Comparison of ENCODE assay signal across 8 cellular contexts in the genomic region with DNA sequence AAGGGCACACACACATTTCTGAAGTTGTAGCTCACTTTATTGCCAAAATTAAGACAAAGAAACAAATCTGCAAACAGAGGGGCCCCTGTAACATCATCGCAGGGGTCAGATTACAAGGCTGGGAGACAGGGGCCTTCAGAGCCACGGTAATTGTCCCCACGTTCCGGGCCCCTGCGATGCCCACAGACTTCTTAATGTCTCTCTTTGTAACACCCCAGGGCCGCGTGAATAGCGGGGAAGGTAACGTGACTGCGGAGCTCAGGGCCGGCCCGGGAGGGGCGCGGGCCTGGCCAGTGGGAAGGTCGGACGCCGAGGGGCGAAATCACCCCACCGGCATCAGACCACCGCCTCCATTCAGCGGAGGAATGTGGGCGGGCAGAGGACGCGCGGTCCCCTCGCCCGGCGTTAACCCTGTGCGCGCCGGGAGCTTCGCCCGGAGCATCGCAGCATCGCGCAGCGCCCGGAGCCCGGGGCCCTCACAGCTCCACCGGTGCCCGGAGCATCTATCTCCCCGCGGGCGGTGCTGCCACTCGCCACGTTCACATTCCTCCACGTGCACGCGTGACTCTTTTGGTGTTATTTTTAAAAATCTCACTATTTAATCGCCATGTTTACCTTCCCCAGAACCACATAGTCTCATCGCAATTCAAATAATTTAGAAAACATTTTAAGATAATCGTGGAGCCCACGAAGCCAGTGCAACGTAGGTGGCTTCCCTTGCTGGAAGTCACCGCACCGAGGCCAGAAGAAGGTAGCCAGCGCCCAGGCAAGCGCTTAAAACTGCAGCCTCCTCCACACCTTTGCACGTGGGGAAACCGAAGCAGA. TPM values are rescaled to one million over a fixed set of nuclear protein-coding genes. Genes with fewer than 3 reads are reported as not detected.
A peak's percentile ranks its signal among the peaks of the same experiment; 100 is the strongest.
DNase-seq lines count a peak whose midpoint lies in the region; ATAC-seq and TF ChIP-seq lines count a peak whose summit lies in the region.

No MANE protein-coding gene starts in this region.

- no peak for TF ChIP-seq CTCF in NB4 (IDR thresholded peaks at IDR 0.05; ENCODE audit: low read depth, low read length)
- no peak for TF ChIP-seq CTCF in omental fat pad (IDR thresholded peaks at IDR 0.05)

- TF ChIP-seq POLR2A in NB4 (IDR thresholded peaks at IDR 0.05; ENCODE audit: extremely low read depth, insufficient read length): no peak

- H3K4me1 Mint-ChIP-seq in activated naive CD4-positive, alpha-beta T cell treated with anti-CD3 and anti-CD28 coated beads, Interleukin-2, amount 50 U/mL, for 24 hours: peaks cover 11% of the 10 kb centered on the region

- peak overlapping the region; percentile 56 for H3K27ac Mint-ChIP-seq in activated naive CD4-positive, alpha-beta T cell treated with anti-CD3 and anti-CD28 coated beads, Interleukin-2, amount 50 U/mL, for 24 hours

- ATAC-seq in omental fat pad (ENCODE audit: low FRiP score): peak; percentile 76
- ATAC-seq in HG02970 (IDR thresholded peaks at IDR 0.05; ENCODE audit: low FRiP score, unreplicated experiment): no peak
- ATAC-seq in HG03025 (IDR thresholded peaks at IDR 0.05; ENCODE audit: low FRiP score, unreplicated experiment): no peak
- no peak for ATAC-seq in HG02870 (IDR thresholded peaks at IDR 0.05; ENCODE audit: unreplicated experiment)

- DNase-seq in ELF-1 (ENCODE audit: low read depth, low spot score) (peak; percentile 96), NB4 (ENCODE audit: low read depth) (peak; percentile 70), head of caudate nucleus (peak in 39 of 42 donors; percentile 24 to 70 (median 47)), omental fat pad (ENCODE audit: low spot score) (no peak)

- H3K4me3 ChIP-seq in NB4 (ENCODE audit: low read depth, low read length): peak overlapping the region; percentile 50

- H3K4me3 Mint-ChIP-seq in activated naive CD4-positive, alpha-beta T cell treated with anti-CD3 and anti-CD28 coated beads, Interleukin-2, amount 50 U/mL, for 24 hours: peak overlapping the region; percentile 90

- H3K27me3 Mint-ChIP-seq in activated naive CD4-positive, alpha-beta T cell treated with anti-CD3 and anti-CD28 coated beads, Interleukin-2, amount 50 U/mL, for 24 hours: peaks cover 1% of the 10 kb centered on the region

- H3K9me3 Mint-ChIP-seq in activated naive CD4-positive, alpha-beta T cell treated with anti-CD3 and anti-CD28 coated beads, Interleukin-2, amount 50 U/mL, for 24 hours: no peaks in the 10 kb centered on the region

- H3K36me3 Mint-ChIP-seq in activated naive CD4-positive, alpha-beta T cell treated with anti-CD3 and anti-CD28 coated beads, Interleukin-2, amount 50 U/mL, for 24 hours: no peaks in the 10 kb centered on the region

- intact Hi-C loops in head of caudate nucleus (cut with DNase I): no loop called here

RNA-seq across cellular contexts. Expression of a gene that starts 22.0 kb away (rescaled TPM):
- total RNA-seq in omental fat pad: 1 to 10 TPM in 1 of 4 donors, under 1 TPM in 3; 0.28 to 3.0 (median 0.70) TPM

RNA-seq across cellular contexts. Expression of a gene that starts 36.3 kb away (rescaled TPM):
- total RNA-seq in omental fat pad: 10 to 100 TPM; 33.1 to 72.3 (median 65.1) TPM
